Comparison of ENCODE assay signal across 10 cellular contexts in genomic region chr22:39266398-39267030, GRCh38. TPM values are rescaled to one million over a fixed set of nuclear protein-coding genes. Genes with fewer than 3 reads are reported as not detected.
A peak's percentile ranks its signal among the peaks of the same experiment; 100 is the strongest.
DNase-seq lines count a peak whose midpoint lies in the region; ATAC-seq and TF ChIP-seq lines count a peak whose summit lies in the region.
"Had no signal": no experiment of that assay in that cellular context is flagged by ENCODE, and none has a peak within 500 bp of the region (broad histone marks: within the 10 kb centered on the region; RNA-seq: fewer than 3 reads in every experiment).

No MANE protein-coding gene starts in this region.

- H3K4me1 ChIP-seq in gastrocnemius medialis: peaks cover 0 to 7% of the 10 kb centered on the region in 2 donors
- H3K4me1 ChIP-seq in suprapubic skin: peaks cover 9% of the 10 kb centered on the region

- peak in 2 of 3 donors; percentile 27 to 50 for DNase-seq in stimulated activated CD4-positive, alpha-beta T cell treated with anti-CD3 and anti-CD28 coated beads, Interleukin-12 subunit alpha, Interleukin-12 subunit beta, amount 100 ng/mL, for 48 hours (ENCODE audit: low read depth in 2 of 3, low spot score in 1 of 3)
- DNase-seq in stimulated activated CD4-positive, alpha-beta T cell treated with anti-CD3 and anti-CD28 coated beads, Interleukin-12 subunit alpha, Interleukin-12 subunit beta, amount 100 ng/mL, for 4 hours: no peak
- DNase-seq in activated T-helper 2 cell treated with anti-CD3 and anti-CD28 coated beads, Interferon-gamma antibody, Interleukin-2, Interleukin-4, amounts not matched to agents 10 μg/mL and 5 μg/mL and 100 μg/mL, durations not matched to agents 14 hours and 24 hours and 36 hours (ENCODE audit: low spot score): peak; percentile 22
- DNase-seq in gastrocnemius medialis: no peak
- DNase-seq in DMS79 (lab: John Stamatoyannopoulos, UW): no peak
- no peak for DNase-seq in left colon
- no peak for DNase-seq in suprapubic skin (ENCODE audit: low spot score in 2 of 2)
- DNase-seq: DND-41 had no signal

- TF ChIP-seq POLR2A in gastrocnemius medialis (IDR thresholded peaks at IDR 0.05): no peak
- no peak for TF ChIP-seq POLR2A in suprapubic skin (IDR thresholded peaks at IDR 0.05)

- ATAC-seq in HG03135 (IDR thresholded peaks at IDR 0.05; ENCODE audit: unreplicated experiment) (peak; percentile 72), gastrocnemius medialis (peak; percentile 22 to 23), left colon (no peak)

- no peak overlapping the region for H3K4me3 ChIP-seq in gastrocnemius medialis
- no peak overlapping the region for H3K4me3 ChIP-seq in suprapubic skin
- H3K4me3 ChIP-seq: lung had no signal

- H3K27ac ChIP-seq in gastrocnemius medialis: peak overlapping the region; percentile 22 to 59 (median 33)
- no peak overlapping the region for H3K27ac ChIP-seq in suprapubic skin

- no peaks in the 10 kb centered on the region for H3K36me3 Mint-ChIP-seq in activated T-helper 2 cell treated with anti-CD3 and anti-CD28 coated beads, Interferon-gamma antibody, Interleukin-2, Interleukin-4, amounts not matched to agents 10 μg/mL and 5 μg/mL and 100 μg/mL, durations not matched to agents 14 hours and 24 hours and 36 hours (ENCODE audit: low read depth)

- H3K27ac Mint-ChIP-seq in activated T-helper 2 cell treated with anti-CD3 and anti-CD28 coated beads, Interferon-gamma antibody, Interleukin-2, Interleukin-4, amounts not matched to agents 10 μg/mL and 5 μg/mL and 100 μg/mL, durations not matched to agents 14 hours and 24 hours and 36 hours: peak overlapping the region; percentile 92

- no peak for TF ChIP-seq EP300 in suprapubic skin (IDR thresholded peaks at IDR 0.05)

- H3K9me3 Mint-ChIP-seq in activated T-helper 2 cell treated with anti-CD3 and anti-CD28 coated beads, Interferon-gamma antibody, Interleukin-2, Interleukin-4, amounts not matched to agents 10 μg/mL and 5 μg/mL and 100 μg/mL, durations not matched to agents 14 hours and 24 hours and 36 hours: no peaks in the 10 kb centered on the region

- H3K36me3 ChIP-seq in gastrocnemius medialis (no peaks in the 10 kb centered on the region), suprapubic skin (no peaks in the 10 kb centered on the region)

- 66% methylated on average over 12 of the region's 12 CpGs for WGBS in suprapubic skin

- peaks cover 30% of the 10 kb centered on the region for H3K4me1 Mint-ChIP-seq in activated T-helper 2 cell treated with anti-CD3 and anti-CD28 coated beads, Interferon-gamma antibody, Interleukin-2, Interleukin-4, amounts not matched to agents 10 μg/mL and 5 μg/mL and 100 μg/mL, durations not matched to agents 14 hours and 24 hours and 36 hours (ENCODE audit: low read depth)

- TF ChIP-seq CTCF in gastrocnemius medialis (IDR thresholded peaks at IDR 0.05 in 4 of 5, conservative IDR thresholded peaks at IDR 0.05 in 1 of 5): no peak
- no peak for TF ChIP-seq CTCF in suprapubic skin (IDR thresholded peaks at IDR 0.05)

- no peaks in the 10 kb centered on the region for H3K27me3 ChIP-seq in gastrocnemius medialis
- no peaks in the 10 kb centered on the region for H3K27me3 ChIP-seq in suprapubic skin

- no peak overlapping the region for H3K4me3 Mint-ChIP-seq in activated T-helper 2 cell treated with anti-CD3 and anti-CD28 coated beads, Interferon-gamma antibody, Interleukin-2, Interleukin-4, amounts not matched to agents 10 μg/mL and 5 μg/mL and 100 μg/mL, durations not matched to agents 14 hours and 24 hours and 36 hours (ENCODE audit: low read depth)

- H3K9me3 ChIP-seq in gastrocnemius medialis (no peaks in the 10 kb centered on the region), suprapubic skin (no peaks in the 10 kb centered on the region)

- no peaks in the 10 kb centered on the region for H3K27me3 Mint-ChIP-seq in activated T-helper 2 cell treated with anti-CD3 and anti-CD28 coated beads, Interferon-gamma antibody, Interleukin-2, Interleukin-4, amounts not matched to agents 10 μg/mL and 5 μg/mL and 100 μg/mL, durations not matched to agents 14 hours and 24 hours and 36 hours (ENCODE audit: low read depth)

- in situ Hi-C loops in gastrocnemius medialis (cut with MboI; ENCODE audit: low sequenced_read_pairs in 4 of 4): no loop called here

- intact Hi-C loops in activated T-helper 2 cell treated with anti-CD3 and anti-CD28 coated beads, Interferon-gamma antibody, Interleukin-2, Interleukin-4, amounts not matched to agents 10 μg/mL and 5 μg/mL and 100 μg/mL, durations not matched to agents 14 hours and 24 hours and 36 hours (cut with micrococcal nuclease): loop anchor here (1.0 kb wide), 1 partner anchor 13 kb away; no protein-coding TSS in a partner anchor
- intact Hi-C loops in gastrocnemius medialis (cut with DNase I; ENCODE audit: low total_unique reads) (no loop called here), left colon (cut with DNase I, micrococcal nuclease) (no loop called here)

RNA-seq across cellular contexts. Expression of gene PDGFB, which starts 21.7 kb away (rescaled TPM):
- 3.3 and 4.2 TPM in 2 replicates for total RNA-seq in activated T-helper 2 cell treated with anti-CD3 and anti-CD28 coated beads, Interferon-gamma antibody, Interleukin-2, Interleukin-4, amounts not matched to agents 10 μg/mL and 5 μg/mL and 100 μg/mL, durations not matched to agents 14 hours and 24 hours and 36 hours
- total RNA-seq in gastrocnemius medialis (10 to 100 TPM in 1 of 4 donors, 1 to 10 TPM in 3; 6.0 to 20.0 (median 8.9) TPM), left colon (1 to 10 TPM; 2.7 to 5.3 TPM), suprapubic skin (10 to 100 TPM; 10.5 to 20.6 (median 12.0) TPM)

RNA-seq across cellular contexts. Expression of gene RPL3, which starts 52.9 kb away (rescaled TPM):
- total RNA-seq in activated T-helper 2 cell treated with anti-CD3 and anti-CD28 coated beads, Interferon-gamma antibody, Interleukin-2, Interleukin-4, amounts not matched to agents 10 μg/mL and 5 μg/mL and 100 μg/mL, durations not matched to agents 14 hours and 24 hours and 36 hours: 2,214 and 2,255 TPM in 2 replicates
- total RNA-seq in gastrocnemius medialis (100 to 1,000 TPM; 261 to 680 (median 391) TPM), left colon (1,000 to 10,000 TPM; 1,637 to 1,665 TPM), suprapubic skin (1,000 to 10,000 TPM; 2,537 to 3,396 (median 3,080) TPM)

Comparison
In these comparisons a context has a peak if more than half of its experiments do, and no peak if none do; other contexts are left out.
1. DNase-seq: peak in stimulated activated CD4-positive, alpha-beta T cell treated with anti-CD3 and anti-CD28 coated beads, Interleukin-12 subunit alpha, Interleukin-12 subunit beta, amount 100 ng/mL, for 48 hours (2 of 3) and activated T-helper 2 cell treated with anti-CD3 and anti-CD28 coated beads, Interferon-gamma antibody, Interleukin-2, Interleukin-4, amounts not matched to agents 10 μg/mL and 5 μg/mL and 100 μg/mL, durations not matched to agents 14 hours and 24 hours and 36 hours (single experiment); none in stimulated activated CD4-positive, alpha-beta T cell treated with anti-CD3 and anti-CD28 coated beads, Interleukin-12 subunit alpha, Interleukin-12 subunit beta, amount 100 ng/mL, for 4 hours (single experiment), gastrocnemius medialis (0 of 2), DMS79 (single experiment), left colon (0 of 2) and suprapubic skin (0 of 2).